ENCODE assay signal across 12 cellular contexts in genomic region chr17:13822671-13823070, GRCh38.
DNase-seq lines count a peak whose midpoint lies in the region; ATAC-seq and TF ChIP-seq lines count a peak whose summit lies in the region.
"Had no signal": no experiment of that assay in that cellular context is flagged by ENCODE, and none has a peak within 500 bp of the region (broad histone marks: within the 10 kb centered on the region; RNA-seq: fewer than 3 reads in every experiment).

No MANE protein-coding gene starts in this region.

- no peaks in the 10 kb centered on the region for H3K36me3 ChIP-seq in esophagus muscularis mucosa

- ATAC-seq in left cardiac atrium (no peak), HG03159 (IDR thresholded peaks at IDR 0.05; ENCODE audit: unreplicated experiment) (no peak)
- ATAC-seq: A549, GM12878, HepG2 had no signal

- H3K9me3 ChIP-seq in esophagus muscularis mucosa = no peaks in the 10 kb centered on the region
- H3K9me3 ChIP-seq: Caco-2 had no signal

- H3K4me3 ChIP-seq in esophagus muscularis mucosa = no peak overlapping the region
- H3K4me3 ChIP-seq: A549, GM12878, GM23248 had no signal

- TF ChIP-seq EP300 in esophagus muscularis mucosa (IDR thresholded peaks at IDR 0.05) = no peak

- TF ChIP-seq CTCF in esophagus muscularis mucosa (IDR thresholded peaks at IDR 0.05) = no peak

- no peaks in the 10 kb centered on the region for H3K27me3 ChIP-seq in esophagus muscularis mucosa

- DNase-seq in NCI-H524 (lab: John Stamatoyannopoulos, UW) (peak; percentile 78 to 92), NCI-H82 treated with DMSO at 0.1 percent for 48 hours (lab: John Stamatoyannopoulos, UW; ENCODE audit: unreplicated experiment) (peak; percentile 20), esophagus muscularis mucosa (ENCODE audit: extremely low spot score) (peak; percentile 26), left cardiac atrium (no peak), dedifferentiated amniotic fluid mesenchymal stem cell (ENCODE audit: extremely low spot score) (no peak)
- DNase-seq: Caco-2; CD8-positive, alpha-beta memory T cell; GM23248 had no signal

- WGBS in esophagus muscularis mucosa = 70% methylated on average over 3 of the region's 3 CpGs

- intact Hi-C loops in esophagus muscularis mucosa (cut with DNase I) (no loop called here), left cardiac atrium (cut with DNase I) (no loop called here)

- TF ChIP-seq POLR2A in esophagus muscularis mucosa (IDR thresholded peaks at IDR 0.05; ENCODE audit: low read depth) = no peak

- no peak overlapping the region for H3K27ac ChIP-seq in esophagus muscularis mucosa (replicated peaks in 1 of 4)
- H3K27ac ChIP-seq: A549, GM23248 had no signal

- H3K4me1 ChIP-seq in esophagus muscularis mucosa = no peaks in the 10 kb centered on the region
- H3K4me1 ChIP-seq: A549, Caco-2 had no signal

Comparison
In these comparisons a context has a peak if more than half of its experiments do, and no peak if none do; other contexts are left out.
1. DNase-seq: peak in NCI-H524 (2 of 2), NCI-H82 treated with DMSO at 0.1 percent for 48 hours (single experiment) and esophagus muscularis mucosa (single experiment); none in left cardiac atrium (single experiment) and dedifferentiated amniotic fluid mesenchymal stem cell (single experiment).